4 cellular contexts compared by ENCODE assay signal in the genomic region with DNA sequence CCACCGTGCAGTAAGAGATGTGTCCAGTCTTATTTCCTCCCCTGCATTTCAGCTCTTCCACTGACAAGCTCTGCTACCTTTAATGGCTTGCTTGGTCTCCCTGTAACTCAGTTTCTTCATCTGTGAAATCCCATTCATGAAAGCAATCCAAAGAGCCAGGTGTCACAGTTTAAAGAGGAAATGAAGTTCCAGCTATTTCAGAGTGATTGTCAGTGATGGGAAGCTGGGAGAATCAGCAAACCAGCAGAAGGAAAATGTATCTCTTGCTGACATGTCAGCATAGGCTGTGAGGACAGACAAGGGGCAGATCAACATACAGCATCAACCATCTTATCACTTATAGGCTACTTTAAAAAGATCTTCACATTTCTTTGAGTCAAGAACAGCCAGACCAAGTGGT.
"Had no signal": no experiment of that assay in that cellular context is flagged by ENCODE, and none has a peak within 500 bp of the region (broad histone marks: within the 10 kb centered on the region; RNA-seq: fewer than 3 reads in every experiment).

No MANE protein-coding gene starts in this region.

- DNase-seq: GM23248, GOT3, H7, HFFc6 had no signal
